8 cellular contexts compared by ENCODE assay signal in genomic region chr6:57089687-57090457, GRCh38. TPM values are rescaled to one million over a fixed set of nuclear protein-coding genes. Genes with fewer than 3 reads are reported as not detected.
DNase-seq lines count a peak whose midpoint lies in the region; ATAC-seq lines count a peak whose summit lies in the region.

Gene ZNF451, plus strand, starts transcription at chr6:57090188. Its CDS starts 66 bp downstream, at chr6:57090254.

- peaks cover 0 to 26% (median 0%) of the 10 kb centered on the region in 3 donors for H3K36me3 Mint-ChIP-seq in CD8-positive, alpha-beta memory T cell

- no peaks in the 10 kb centered on the region for H3K27me3 ChIP-seq in CD8-positive, alpha-beta memory T cell (ENCODE audit: insufficient read depth, low read length, poor library complexity, severe bottlenecking)

- H3K4me3 ChIP-seq in CD8-positive, alpha-beta memory T cell (ENCODE audit: low read length), result peak within 1 kb of the TSS; percentile 40

- H3K9me3 Mint-ChIP-seq in CD8-positive, alpha-beta memory T cell, result no peaks in the 10 kb centered on the region

- CTCF ChIA-PET in CD8-positive, alpha-beta memory T cell (lab: Charles Lee), result interaction anchor here (0.8 kb wide), 1 partner anchor 132 kb away, joined by 3 read pairs; the partner anchor contains the start of gene RAB23

- ATAC-seq in GM19468 (IDR thresholded peaks at IDR 0.05; ENCODE audit: extremely low read depth, unreplicated experiment), result peak; percentile 89

- POLR2A ChIA-PET in CD8-positive, alpha-beta memory T cell (lab: Charles Lee), result no interaction called here

- H3K27ac Mint-ChIP-seq in CD8-positive, alpha-beta memory T cell, result peak within 1 kb of the TSS; percentile 71 to 97 (median 92)

- no peaks in the 10 kb centered on the region for H3K9me3 ChIP-seq in CD8-positive, alpha-beta memory T cell (ENCODE audit: low read length)

- peak within 1 kb of the TSS; percentile 49 for H3K27ac ChIP-seq in CD8-positive, alpha-beta memory T cell (ENCODE audit: low read depth, low read length)

- H3K4me1 Mint-ChIP-seq in CD8-positive, alpha-beta memory T cell, result peaks cover 33 to 44% (median 43%) of the 10 kb centered on the region in 3 donors

- no peaks in the 10 kb centered on the region for H3K36me3 ChIP-seq in CD8-positive, alpha-beta memory T cell (ENCODE audit: insufficient read depth, low read length)

- H3K4me1 ChIP-seq in CD8-positive, alpha-beta memory T cell (ENCODE audit: insufficient read depth, low read length), result peaks cover 28% of the 10 kb centered on the region

- peak within 1 kb of the TSS; percentile 82 to 94 (median 90) for H3K4me3 Mint-ChIP-seq in CD8-positive, alpha-beta memory T cell

- peak; percentile 93 to 96 (median 94) for DNase-seq in CD8-positive, alpha-beta memory T cell
- DNase-seq in HS-5 (ENCODE audit: low read depth) (peak; percentile 86), lung microvascular endothelial cell (ENCODE audit: low read depth in 2 of 2) (peak; percentile 97)
- DNase-seq in NK-92 treated with Interleukin-12 subunit alpha and Interleukin-12 subunit beta, amount 100 ng/mL, for 24 hours (lab: John Stamatoyannopoulos, UW), result peak; percentile 94
- peak; percentile 99 for DNase-seq in activated CD8-positive, alpha-beta memory T cell treated with anti-CD3 and anti-CD28 coated beads for 24 hours
- DNase-seq in effector CD8-positive, alpha-beta T cell (lab: John Stamatoyannopoulos, UW), result peak; percentile 96
- peak; percentile 95 to 96 (median 95) for DNase-seq in stimulated activated CD4-positive, alpha-beta T cell treated with anti-CD3 and anti-CD28 coated beads, TNF-alpha, amount 100 ng/mL, for 48 hours (ENCODE audit: low read depth in 3 of 3)

- no peaks in the 10 kb centered on the region for H3K27me3 Mint-ChIP-seq in CD8-positive, alpha-beta memory T cell

RNA-seq across cellular contexts. Expression of gene ZNF451, which starts in this region (rescaled TPM):
- 10 to 100 TPM; 47.4 to 48.7 TPM for total RNA-seq in CD8-positive, alpha-beta memory T cell
- 22.1 TPM for polyA plus RNA-seq in CD8-positive, alpha-beta memory T cell
- total RNA-seq in lung microvascular endothelial cell, result 31.6 and 49.8 TPM in 2 replicates

Comparison
In these comparisons a context has a peak if more than half of its experiments do, and no peak if none do; other contexts are left out.
1. Peak in every context shown above with its lines: DNase-seq, ATAC-seq, H3K4me3 ChIP-seq and H3K27ac ChIP-seq.